In genomic region chrX:55118574-55118973, GRCh38 we compare ENCODE assay signal across 31 cellular contexts. TPM values are rescaled to one million over a fixed set of nuclear protein-coding genes. Genes with fewer than 3 reads are reported as not detected.
"Had no signal": no experiment of that assay in that cellular context is flagged by ENCODE, and none has a peak within 500 bp of the region (broad histone marks: within the 10 kb centered on the region; RNA-seq: fewer than 3 reads in every experiment).

No MANE protein-coding gene starts in this region.

- H3K27me3 ChIP-seq: ascending aorta, cardiac muscle cell, foreskin keratinocyte, ovary, right lobe of liver, uterus had no signal

- H3K4me3 Mint-ChIP-seq: activated naive CD8-positive, alpha-beta T cell; brain; mesothelial cell of epicardium; type B pancreatic cell had no signal

- H3K27ac ChIP-seq: ascending aorta, cardiac muscle cell, esophagus muscularis mucosa, foreskin keratinocyte, heart right ventricle, ovary, right lobe of liver, thoracic aorta, uterus, WERI-Rb-1 had no signal

- H3K4me1 ChIP-seq: ascending aorta, esophagus muscularis mucosa, foreskin keratinocyte, heart right ventricle, right lobe of liver, uterus had no signal

- H3K9me3 Mint-ChIP-seq: activated T-helper 2 cell treated with anti-CD3 and anti-CD28 coated beads, Interferon-gamma antibody, Interleukin-2, Interleukin-4, amounts not matched to agents 10 μg/mL and 5 μg/mL and 100 μg/mL, durations not matched to agents 14 hours and 24 hours and 36 hours; naive thymus-derived CD4-positive, alpha-beta T cell; type B pancreatic cell had no signal

- H3K9me3 ChIP-seq: ascending aorta, esophagus muscularis mucosa, heart right ventricle, ovary, right lobe of liver, thoracic aorta, uterus had no signal

- ATAC-seq: activated CD4-positive, CD25-positive, alpha-beta regulatory T cell treated with anti-CD3 and anti-CD28 coated beads, Interleukin-2, amount 50 U/mL, for 24 hours; foreskin keratinocyte; heart right ventricle; naive thymus-derived CD4-positive, alpha-beta T cell; stimulated activated naive CD8-positive, alpha-beta T cell treated with anti-CD3 and anti-CD28 coated beads, Interleukin-15, Interleukin-2, amounts not matched to agents 100 U/mL and 50 U/mL, for 24 hours had no signal

- H3K36me3 ChIP-seq: ascending aorta, cardiac muscle cell, esophagus muscularis mucosa, heart right ventricle, ovary, right lobe of liver, thoracic aorta, uterus, WERI-Rb-1 had no signal

- DNase-seq: activated CD4-positive, alpha-beta T cell treated with anti-CD3 and anti-CD28 coated beads, Interleukin-2, amount 50 U/mL, for 1 hour; activated T-cell treated with anti-CD3 and anti-CD28 coated beads, Interleukin-2, amount 50 U/mL, for 48 hours; cortex of kidney; foreskin keratinocyte; heart right ventricle; naive thymus-derived CD4-positive, alpha-beta T cell; ovary; right lobe of liver; stimulated activated CD4-positive, alpha-beta T cell treated with anti-CD3 and anti-CD28 coated beads, Interleukin-2, amount 100 ng/mL, for 48 hours; stimulated activated naive CD8-positive, alpha-beta T cell treated with anti-CD3 and anti-CD28 coated beads, Interleukin-15, Interleukin-2, amounts not matched to agents 100 U/mL and 50 U/mL, for 24 hours; T1000; uterus; WERI-Rb-1 had no signal

- H3K4me3 ChIP-seq: ascending aorta, cardiac muscle cell, esophagus muscularis mucosa, heart right ventricle, ovary, right lobe of liver, thoracic aorta, uterus had no signal

- H3K36me3 Mint-ChIP-seq: brain; mesothelial cell of epicardium; naive thymus-derived CD4-positive, alpha-beta T cell; type B pancreatic cell had no signal

- H3K27me3 Mint-ChIP-seq: activated naive CD8-positive, alpha-beta T cell; progenitor cell of endocrine pancreas; type B pancreatic cell had no signal

- H3K27ac Mint-ChIP-seq: activated naive CD8-positive, alpha-beta T cell; activated T-helper 2 cell treated with anti-CD3 and anti-CD28 coated beads, Interferon-gamma antibody, Interleukin-2, Interleukin-4, amounts not matched to agents 10 μg/mL and 5 μg/mL and 100 μg/mL, durations not matched to agents 14 hours and 24 hours and 36 hours; brain; mesothelial cell of epicardium; naive thymus-derived CD4-positive, alpha-beta T cell; progenitor cell of endocrine pancreas; type B pancreatic cell had no signal

RNA-seq across cellular contexts. Expression of gene PAGE2, which starts 29.8 kb away (rescaled TPM):
- total RNA-seq: activated T-helper 2 cell treated with anti-CD3 and anti-CD28 coated beads, Interferon-gamma antibody, Interleukin-2, Interleukin-4, amounts not matched to agents 10 μg/mL and 5 μg/mL and 100 μg/mL, durations not matched to agents 14 hours and 24 hours and 36 hours; ascending aorta; cardiac muscle cell; chondrocyte; esophagus muscularis mucosa; foreskin keratinocyte; heart right ventricle; kidney epithelial cell; lower leg skin; mesothelial cell of epicardium; naive thymus-derived CD4-positive, alpha-beta T cell; ovary; progenitor cell of endocrine pancreas; renal cortical epithelial cell; right lobe of liver; skeletal muscle tissue; T-helper 1 cell treated with Interleukin-12 subunit alpha and Interleukin-12 subunit beta and Interleukin-4 antibody, amounts not matched to agents 30 ng/mL and 1 ng/mL, for 36 hours; thoracic aorta; uterus had no signal
- polyA plus RNA-seq: cardiac muscle cell; foreskin keratinocyte; heart right ventricle; naive thymus-derived CD4-positive, alpha-beta T cell; neural cell; ovary had no signal

RNA-seq across cellular contexts. Expression of gene PAGE2B, which starts 43.7 kb away (rescaled TPM):
- total RNA-seq: ascending aorta; cardiac muscle cell; chondrocyte; esophagus muscularis mucosa; foreskin keratinocyte; heart right ventricle; kidney epithelial cell; lower leg skin; mesothelial cell of epicardium; progenitor cell of endocrine pancreas; renal cortical epithelial cell; right lobe of liver; skeletal muscle tissue; T-helper 1 cell treated with Interleukin-12 subunit alpha and Interleukin-12 subunit beta and Interleukin-4 antibody, amounts not matched to agents 30 ng/mL and 1 ng/mL, for 36 hours; thoracic aorta; uterus had no signal
- polyA plus RNA-seq: foreskin keratinocyte; heart right ventricle; naive thymus-derived CD4-positive, alpha-beta T cell; neural cell; ovary had no signal
